14 cellular contexts compared by ENCODE assay signal in genomic region chr6:130453230-130453629, GRCh38.
DNase-seq lines count a peak whose midpoint lies in the region; TF ChIP-seq lines count a peak whose summit lies in the region.
"Had no signal": no experiment of that assay in that cellular context is flagged by ENCODE, and none has a peak within 500 bp of the region (broad histone marks: within the 10 kb centered on the region; RNA-seq: fewer than 3 reads in every experiment).

No MANE protein-coding gene starts in this region.

- H3K9me3 ChIP-seq in SK-N-SH (no peaks in the 10 kb centered on the region), Caco-2 (no peaks in the 10 kb centered on the region)
- H3K9me3 ChIP-seq: BE2C, upper lobe of right lung had no signal

- peak overlapping the region; percentile 76 for H3K9ac ChIP-seq in SK-N-SH

- DNase-seq in GM04504 (ENCODE audit: low read depth), result peak; percentile 4
- DNase-seq in SK-N-SH, result no peak
- DNase-seq in epithelial cell of esophagus (ENCODE audit: low read depth), result peak; percentile 50
- no peak for DNase-seq in Caco-2
- no peak for DNase-seq in OCI-M1 (lab: John Stamatoyannopoulos, UW)
- DNase-seq in NK-92 treated with Interleukin-12 subunit alpha and Interleukin-12 subunit beta, amount 100 ng/mL, for 24 hours (lab: John Stamatoyannopoulos, UW), result no peak
- DNase-seq in NOMO-1 treated with DMSO at 0.1 percent for 48 hours (lab: John Stamatoyannopoulos, UW; ENCODE audit: unreplicated experiment), result no peak
- DNase-seq: activated CD4-positive, alpha-beta T cell treated with anti-CD3 and anti-CD28 coated beads for 4 hours; BE2C; naive B cell; NCI-H1048; NCI-H2171; upper lobe of right lung had no signal

- H3K9me2 ChIP-seq in SK-N-SH, result no peaks in the 10 kb centered on the region

- H3K4me2 ChIP-seq in SK-N-SH, result peak overlapping the region; percentile 35; the same call in 1 of the 2 replicates

- H4K20me1 ChIP-seq in SK-N-SH (ENCODE audit: insufficient read depth), result no peaks in the 10 kb centered on the region

- no peak for TF ChIP-seq RAD21 in SK-N-SH (IDR thresholded peaks at IDR 0.05; ENCODE audit: low read length)

- H3K4me1 Mint-ChIP-seq in Caco-2 (ENCODE audit: low read depth, unreplicated experiment), result no peaks in the 10 kb centered on the region
- H3K4me1 Mint-ChIP-seq: naive B cell had no signal

- intact Hi-C loops in Caco-2 (cut with micrococcal nuclease; ENCODE audit: unreplicated experiment), result no loop called here

- CTCF ChIA-PET in SK-N-SH (lab: Yijun Ruan, JAX) (no interaction called here), Caco-2 (lab: Charles Lee) (no interaction called here)

- H3K36me3 Mint-ChIP-seq in Caco-2 (ENCODE audit: insufficient read depth, unreplicated experiment), result no peaks in the 10 kb centered on the region
- H3K36me3 Mint-ChIP-seq: naive B cell had no signal

- no peak overlapping the region for H3K27ac Mint-ChIP-seq in Caco-2 (ENCODE audit: unreplicated experiment)
- H3K27ac Mint-ChIP-seq: naive B cell had no signal

- H3K4me1 ChIP-seq in ACC112 (ENCODE audit: control insufficient read depth, insufficient read depth, low read length, unreplicated experiment) (no peaks in the 10 kb centered on the region), SK-N-SH (ENCODE audit: control insufficient read depth in 1 of 2, insufficient read depth in 2 of 2, low read depth in 1 of 2, low read length in 1 of 2) (peaks cover 0 to 21% of the 10 kb centered on the region in 2 experiments; a peak in 2 of 4 replicates), Caco-2 (no peaks in the 10 kb centered on the region)
- H3K4me1 ChIP-seq: BE2C, upper lobe of right lung had no signal

- H3K27me3 ChIP-seq in ACC112 (ENCODE audit: insufficient read depth, low read length) (no peaks in the 10 kb centered on the region), SK-N-SH (ENCODE audit: insufficient read depth) (no peaks in the 10 kb centered on the region), Caco-2 (replicated peaks; ENCODE audit: control insufficient read depth, insufficient read depth, low read length) (no peaks in the 10 kb centered on the region)
- H3K27me3 ChIP-seq: BE2C, upper lobe of right lung had no signal

- H3K4me3 Mint-ChIP-seq in Caco-2 (ENCODE audit: unreplicated experiment), result no peak overlapping the region
- H3K4me3 Mint-ChIP-seq: naive B cell had no signal

- H3K4me3 ChIP-seq in ACC112 (ENCODE audit: low read depth, low read length) (no peak overlapping the region), SK-N-SH (ENCODE audit: low read depth in 2 of 2, low read length in 1 of 2) (no peak overlapping the region), epithelial cell of esophagus (ENCODE audit: low read length) (no peak overlapping the region), Caco-2 (ENCODE audit: low read depth, low read length) (no peak overlapping the region)
- H3K4me3 ChIP-seq: upper lobe of right lung had no signal

- no peaks in the 10 kb centered on the region for H3K9me3 Mint-ChIP-seq in Caco-2 (ENCODE audit: unreplicated experiment)
- H3K9me3 Mint-ChIP-seq: naive B cell had no signal

- H3K27me3 Mint-ChIP-seq in Caco-2 (ENCODE audit: insufficient read depth, unreplicated experiment), result no peaks in the 10 kb centered on the region
- H3K27me3 Mint-ChIP-seq: naive B cell had no signal

- POLR2A ChIA-PET in SK-N-SH (lab: Yijun Ruan, JAX), result no interaction called here
- POLR2A ChIA-PET in Caco-2 (lab: Charles Lee), result no interaction called here

- TF ChIP-seq CTCF in SK-N-SH (IDR thresholded peaks at IDR 0.05) (no peak), epithelial cell of esophagus (IDR thresholded peaks at IDR 0.05; ENCODE audit: insufficient read depth, low read depth, low read length, missing control alignments) (no peak), Caco-2 (IDR thresholded peaks at IDR 0.05; ENCODE audit: insufficient read depth in 1 of 2, low read depth in 1 of 2, low read length in 1 of 2, severe bottlenecking in 1 of 2, unreplicated experiment in 1 of 2) (no peak)

- WGBS in SK-N-SH (ENCODE audit: low lambda C conversion rate), result 8% methylated on average over 5 of the region's 5 CpGs

- no TSS peak for BruUV-seq in Caco-2 (replicated peaks; lab: Mats Ljungman, UMichigan)

- H3K36me3 ChIP-seq in ACC112 (ENCODE audit: insufficient read depth, low read length) (no peaks in the 10 kb centered on the region), SK-N-SH (replicated peaks in 1 of 2; ENCODE audit: control insufficient read depth in 1 of 2, insufficient read depth in 2 of 2, low read length in 1 of 2) (peaks cover 0 to 5% of the 10 kb centered on the region in 2 experiments), Caco-2 (ENCODE audit: control insufficient read depth, insufficient read depth, low read length) (no peaks in the 10 kb centered on the region)
- H3K36me3 ChIP-seq: BE2C, upper lobe of right lung had no signal

- peaks cover 43% of the 10 kb centered on the region for H3F3A ChIP-seq in SK-N-SH (replicated peaks; ENCODE audit: insufficient read depth)

- TF ChIP-seq EP300 in SK-N-SH (IDR thresholded peaks at IDR 0.05; ENCODE audit: borderline replicate concordance in 1 of 2, low read depth in 1 of 2, low read length in 1 of 2), result peak in 1 of 2 experiments; percentile 57; a peak in 1 of 4 replicates

- H3K27ac ChIP-seq in ACC112 (ENCODE audit: low read depth, low read length), result peak overlapping the region; percentile 49
- peak overlapping the region in 1 of 2 experiments; percentile 97; a peak in 3 of 4 replicates for H3K27ac ChIP-seq in SK-N-SH (ENCODE audit: low read depth in 2 of 2, low read length in 1 of 2)
- H3K27ac ChIP-seq: upper lobe of right lung had no signal

- H3K79me2 ChIP-seq in ACC112 (ENCODE audit: control insufficient read depth, insufficient read depth, low read length, unreplicated experiment) (no peaks in the 10 kb centered on the region), SK-N-SH (ENCODE audit: insufficient read depth) (no peaks in the 10 kb centered on the region)

- H2AFZ ChIP-seq in ACC112 (ENCODE audit: low read length, unreplicated experiment) (no peak overlapping the region), SK-N-SH (ENCODE audit: low read depth) (no peak overlapping the region)

TF ChIP-seq in SK-N-SH, 30 proteins besides CTCF, POLR2A, EP300 and RAD21:
- TF ChIP-seq PBX3 (IDR thresholded peaks at IDR 0.05), result peak; percentile 67; the same call in 1 of the 2 replicates
- TF ChIP-seq, protein P1, sequence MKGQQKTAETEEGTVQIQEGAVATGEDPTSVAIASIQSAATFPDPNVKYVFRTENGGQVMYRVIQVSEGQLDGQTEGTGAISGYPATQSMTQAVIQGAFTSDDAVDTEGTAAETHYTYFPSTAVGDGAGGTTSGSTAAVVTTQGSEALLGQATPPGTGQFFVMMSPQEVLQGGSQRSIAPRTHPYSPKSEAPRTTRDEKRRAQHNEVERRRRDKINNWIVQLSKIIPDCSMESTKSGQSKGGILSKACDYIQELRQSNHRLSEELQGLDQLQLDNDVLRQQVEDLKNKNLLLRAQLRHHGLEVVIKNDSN (IDR thresholded peaks at IDR 0.05; ENCODE audit: borderline replicate concordance, low read depth), result no peak
- TF ChIP-seq FOSL2 (IDR thresholded peaks at IDR 0.05; ENCODE audit: borderline replicate concordance, low read depth), result peak; percentile 21; the same call in 1 of the 2 replicates
- no peak for TF ChIP-seq TEAD4 (IDR thresholded peaks at IDR 0.05; ENCODE audit: borderline replicate concordance, insufficient read depth)
- TF ChIP-seq NRF1 (IDR thresholded peaks at IDR 0.05; ENCODE audit: low read depth, low read length), result no peak
- TF ChIP-seq TCF12 (IDR thresholded peaks at IDR 0.05), result peak; percentile 65
- no peak for TF ChIP-seq YY1 (IDR thresholded peaks at IDR 0.05; ENCODE audit: low read depth)
- peak; percentile 49; the same call in 1 of the 2 replicates for TF ChIP-seq JUND (IDR thresholded peaks at IDR 0.05)
- no peak for TF ChIP-seq GATA2 (CRISPR knock-in tag; IDR thresholded peaks at IDR 0.05)
- TF ChIP-seq MEF2A (IDR thresholded peaks at IDR 0.05; ENCODE audit: borderline replicate concordance, low read depth), result 0 out of 2 replicates have a peak, but pooled peaks have one; percentile 24
- TF ChIP-seq, protein P2, sequence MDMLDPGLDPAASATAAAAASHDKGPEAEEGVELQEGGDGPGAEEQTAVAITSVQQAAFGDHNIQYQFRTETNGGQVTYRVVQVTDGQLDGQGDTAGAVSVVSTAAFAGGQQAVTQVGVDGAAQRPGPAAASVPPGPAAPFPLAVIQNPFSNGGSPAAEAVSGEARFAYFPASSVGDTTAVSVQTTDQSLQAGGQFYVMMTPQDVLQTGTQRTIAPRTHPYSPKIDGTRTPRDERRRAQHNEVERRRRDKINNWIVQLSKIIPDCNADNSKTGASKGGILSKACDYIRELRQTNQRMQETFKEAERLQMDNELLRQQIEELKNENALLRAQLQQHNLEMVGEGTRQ (IDR thresholded peaks at IDR 0.05; ENCODE audit: borderline replicate concordance, low read depth, low read length), result no peak

Comparison
In these comparisons a context has a peak if more than half of its experiments do, and no peak if none do; other contexts are left out.
1. DNase-seq: peak in GM04504 (single experiment) and epithelial cell of esophagus (single experiment); none in SK-N-SH (single experiment), Caco-2 (0 of 2), OCI-M1 (single experiment), NK-92 treated with Interleukin-12 subunit alpha and Interleukin-12 subunit beta, amount 100 ng/mL, for 24 hours (single experiment) and NOMO-1 treated with DMSO at 0.1 percent for 48 hours (single experiment).